In genomic region chr5:146446861-146447733, GRCh38 we compare ENCODE assay signal across 1 cellular context.
TF ChIP-seq lines count a peak whose summit lies in the region.

TSS of gene TCERG1 (plus strand) at chr5:146447333. CDS start at chr5:146447350, 17 bp downstream.

TF ChIP-seq in HepG2, 621 proteins besides CTCF, POLR2A, EP300 and RAD21 (continued from another document and continues in another):
- TF ChIP-seq TCF7L2 (IDR thresholded peaks at IDR 0.05; ENCODE audit: low read depth, low read length) (no peak), KDM6A (CRISPR knock-in tag; IDR thresholded peaks at IDR 0.05; ENCODE audit: low read depth) (no peak), ZNF432 (CRISPR knock-in tag; IDR thresholded peaks at IDR 0.05; ENCODE audit: borderline replicate concordance) (no peak), NFYC (CRISPR knock-in tag; IDR thresholded peaks at IDR 0.05) (peak; percentile 98), AHDC1 (CRISPR knock-in tag; IDR thresholded peaks at IDR 0.05; ENCODE audit: borderline replicate concordance) (no peak), ZNF205 (CRISPR knock-in tag; IDR thresholded peaks at IDR 0.05) (peak; percentile 77; the same call in 1 of the 2 replicates), ETV5 (CRISPR knock-in tag; IDR thresholded peaks at IDR 0.05; ENCODE audit: borderline replicate concordance) (peak; percentile 53; the same call in 1 of the 2 replicates), AKNA (CRISPR knock-in tag; IDR thresholded peaks at IDR 0.05; ENCODE audit: borderline replicate concordance) (0 out of 2 replicates have a peak, but pooled peaks have one; percentile 26), ZNF816 (CRISPR knock-in tag; IDR thresholded peaks at IDR 0.05; ENCODE audit: borderline replicate concordance) (no peak; the same call in 1 of the 2 replicates), ZNF281 (CRISPR knock-in tag; IDR thresholded peaks at IDR 0.05; ENCODE audit: borderline replicate concordance) (peak; percentile 27; the same call in 1 of the 2 replicates), HNF1A (IDR thresholded peaks at IDR 0.05; ENCODE audit: low read depth) (no peak), HNF1A (CRISPR knock-in tag; IDR thresholded peaks at IDR 0.05; ENCODE audit: borderline replicate concordance) (no peak), DRAP1 (CRISPR knock-in tag; IDR thresholded peaks at IDR 0.05) (peak; percentile 72), ZNF44 (CRISPR knock-in tag; IDR thresholded peaks at IDR 0.05) (peak; percentile 83; the same call in 1 of the 2 replicates), ATF7-NPFF (CRISPR knock-in tag; IDR thresholded peaks at IDR 0.05; ENCODE audit: low read depth) (peak; percentile 17; the same call in 1 of the 2 replicates), KLF11 (CRISPR knock-in tag; IDR thresholded peaks at IDR 0.05) (0 out of 2 replicates have a peak, but pooled peaks have one; percentile 62), ZNF772 (CRISPR knock-in tag; IDR thresholded peaks at IDR 0.05) (0 out of 2 replicates have a peak, but pooled peaks have one; percentile 45), NFIB (CRISPR knock-in tag; IDR thresholded peaks at IDR 0.05; ENCODE audit: borderline replicate concordance) (no peak), TIGD3 (CRISPR knock-in tag; IDR thresholded peaks at IDR 0.05; ENCODE audit: borderline replicate concordance) (no peak), ZNF207 (IDR thresholded peaks at IDR 0.05; ENCODE audit: borderline replicate concordance) (no peak), NBN (conservative IDR thresholded peaks at IDR 0.05) (no peak), HDAC2 (CRISPR knock-in tag; IDR thresholded peaks at IDR 0.05) (peak; percentile 50), ZNF12 (CRISPR knock-in tag; IDR thresholded peaks at IDR 0.05) (no peak), SP2 (CRISPR knock-in tag; IDR thresholded peaks at IDR 0.05) (peak; percentile 99), ZFYVE20 (CRISPR knock-in tag; IDR thresholded peaks at IDR 0.05; ENCODE audit: borderline replicate concordance, low read depth) (no peak), ZNF879 (CRISPR knock-in tag; IDR thresholded peaks at IDR 0.05) (no peak), SMARCC2 (IDR thresholded peaks at IDR 0.05) (no peak)
- TF ChIP-seq, protein P1, sequence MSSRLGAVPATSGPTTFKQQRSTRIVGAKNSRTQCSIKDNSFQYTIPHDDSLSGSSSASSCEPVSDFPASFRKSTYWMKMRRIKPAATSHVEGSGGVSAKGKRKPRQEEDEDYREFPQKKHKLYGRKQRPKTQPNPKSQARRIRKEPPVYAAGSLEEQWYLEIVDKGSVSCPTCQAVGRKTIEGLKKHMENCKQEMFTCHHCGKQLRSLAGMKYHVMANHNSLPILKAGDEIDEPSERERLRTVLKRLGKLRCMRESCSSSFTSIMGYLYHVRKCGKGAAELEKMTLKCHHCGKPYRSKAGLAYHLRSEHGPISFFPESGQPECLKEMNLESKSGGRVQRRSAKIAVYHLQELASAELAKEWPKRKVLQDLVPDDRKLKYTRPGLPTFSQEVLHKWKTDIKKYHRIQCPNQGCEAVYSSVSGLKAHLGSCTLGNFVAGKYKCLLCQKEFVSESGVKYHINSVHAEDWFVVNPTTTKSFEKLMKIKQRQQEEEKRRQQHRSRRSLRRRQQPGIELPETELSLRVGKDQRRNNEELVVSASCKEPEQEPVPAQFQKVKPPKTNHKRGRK (CRISPR knock-in tag; IDR thresholded peaks at IDR 0.05), result no peak
- TF ChIP-seq, protein P2, sequence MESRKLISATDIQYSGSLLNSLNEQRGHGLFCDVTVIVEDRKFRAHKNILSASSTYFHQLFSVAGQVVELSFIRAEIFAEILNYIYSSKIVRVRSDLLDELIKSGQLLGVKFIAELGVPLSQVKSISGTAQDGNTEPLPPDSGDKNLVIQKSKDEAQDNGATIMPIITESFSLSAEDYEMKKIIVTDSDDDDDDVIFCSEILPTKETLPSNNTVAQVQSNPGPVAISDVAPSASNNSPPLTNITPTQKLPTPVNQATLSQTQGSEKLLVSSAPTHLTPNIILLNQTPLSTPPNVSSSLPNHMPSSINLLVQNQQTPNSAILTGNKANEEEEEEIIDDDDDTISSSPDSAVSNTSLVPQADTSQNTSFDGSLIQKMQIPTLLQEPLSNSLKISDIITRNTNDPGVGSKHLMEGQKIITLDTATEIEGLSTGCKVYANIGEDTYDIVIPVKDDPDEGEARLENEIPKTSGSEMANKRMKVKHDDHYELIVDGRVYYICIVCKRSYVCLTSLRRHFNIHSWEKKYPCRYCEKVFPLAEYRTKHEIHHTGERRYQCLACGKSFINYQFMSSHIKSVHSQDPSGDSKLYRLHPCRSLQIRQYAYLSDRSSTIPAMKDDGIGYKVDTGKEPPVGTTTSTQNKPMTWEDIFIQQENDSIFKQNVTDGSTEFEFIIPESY (CRISPR knock-in tag; IDR thresholded peaks at IDR 0.05), result peak; percentile 74
